Comparison of ENCODE assay signal across 8 cellular contexts in the genomic region with DNA sequence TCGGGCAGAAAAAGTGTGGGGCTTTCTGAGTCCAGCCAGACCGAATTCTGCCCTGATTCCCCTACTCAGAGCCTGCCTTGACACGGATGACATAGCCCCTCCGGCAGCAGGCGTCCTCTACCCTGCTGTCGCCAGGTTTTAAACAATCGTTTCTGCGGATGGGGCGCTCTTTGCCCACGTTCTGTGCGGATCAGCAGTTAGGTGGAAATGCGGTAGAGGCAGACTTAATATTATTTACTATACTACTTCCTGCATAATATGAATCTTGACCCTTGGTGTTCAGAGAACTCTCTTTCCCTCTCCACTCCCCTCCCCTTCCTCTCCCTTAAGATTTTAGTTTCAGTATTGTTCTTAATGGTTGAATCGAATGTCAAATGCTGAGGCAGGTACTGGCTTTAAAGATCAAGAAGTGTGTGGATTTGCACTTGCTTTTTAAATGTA. TPM values are rescaled to one million over a fixed set of nuclear protein-coding genes. Genes with fewer than 3 reads are reported as not detected.
DNase-seq lines count a peak whose midpoint lies in the region; ATAC-seq and TF ChIP-seq lines count a peak whose summit lies in the region.

No MANE protein-coding gene starts in this region.

- no peaks in the 10 kb centered on the region for H3K9me3 Mint-ChIP-seq in natural killer cell treated with Interleukin-12 subunit alpha and Interleukin-12 subunit beta and Interleukin-15 and Interleukin-18, amount 100 ng/mL, for 72 hours

- H3K4me3 ChIP-seq in tibial nerve (peak overlapping the region in 1 of 4 donors; percentile 42), WERI-Rb-1 (ENCODE audit: low read depth, low read length) (no peak overlapping the region)

- peaks cover 0 to 66% (median 30%) of the 10 kb centered on the region in 4 donors for H3K4me1 ChIP-seq in tibial nerve

- peak; percentile 50 for DNase-seq in activated effector memory CD4-positive, alpha-beta T cell treated with Interleukin-2 at 50 U/mL for 16 hours
- DNase-seq in natural killer cell treated with Interleukin-12 subunit alpha and Interleukin-12 subunit beta and Interleukin-15 and Interleukin-18, amount 100 ng/mL, for 72 hours (ENCODE audit: low spot score) = no peak
- DNase-seq in foreskin melanocyte (no peak), tibial nerve (ENCODE audit: low spot score in 2 of 2) (no peak), NCI-H1092 (lab: John Stamatoyannopoulos, UW) (no peak), WERI-Rb-1 (no peak)

- H3K4me3 Mint-ChIP-seq in natural killer cell treated with Interleukin-12 subunit alpha and Interleukin-12 subunit beta and Interleukin-15 and Interleukin-18, amount 100 ng/mL, for 72 hours = peak overlapping the region; percentile 98

- H3K36me3 ChIP-seq in tibial nerve = no peaks in the 10 kb centered on the region
- no peaks in the 10 kb centered on the region for H3K36me3 ChIP-seq in WERI-Rb-1

- H3K27me3 ChIP-seq in tibial nerve (peaks cover 5 to 100% of the 10 kb centered on the region in 2 donors), WERI-Rb-1 (ENCODE audit: insufficient read depth, low read depth, severe bottlenecking) (peaks cover 51% of the 10 kb centered on the region)

- WGBS in tibial nerve, 2 donors = 56 to 73% methylated on average over 13 of the region's 13 CpGs

- H3K9me3 ChIP-seq in tibial nerve (no peaks in the 10 kb centered on the region), WERI-Rb-1 (ENCODE audit: severe bottlenecking) (peaks cover 4% of the 10 kb centered on the region)

- TF ChIP-seq EP300 in tibial nerve (IDR thresholded peaks at IDR 0.05) = no peak

- TF ChIP-seq POLR2A in tibial nerve (IDR thresholded peaks at IDR 0.05) = no peak

- peaks cover 61 to 69% of the 10 kb centered on the region in 2 donors for H3K4me1 Mint-ChIP-seq in natural killer cell treated with Interleukin-12 subunit alpha and Interleukin-12 subunit beta and Interleukin-15 and Interleukin-18, amount 100 ng/mL, for 72 hours (ENCODE audit: low read depth in 2 of 2)

- no peaks in the 10 kb centered on the region for H3K36me3 Mint-ChIP-seq in natural killer cell treated with Interleukin-12 subunit alpha and Interleukin-12 subunit beta and Interleukin-15 and Interleukin-18, amount 100 ng/mL, for 72 hours

- no peak for TF ChIP-seq CTCF in tibial nerve (IDR thresholded peaks at IDR 0.05)
- no peak for TF ChIP-seq CTCF in WERI-Rb-1 (IDR thresholded peaks at IDR 0.05; ENCODE audit: low read depth, low read length)

- ATAC-seq in GM19043 (IDR thresholded peaks at IDR 0.05; ENCODE audit: low read depth, unreplicated experiment) (peak; percentile 25), HG03097 (IDR thresholded peaks at IDR 0.05; ENCODE audit: low FRiP score, unreplicated experiment) (peak; percentile 30)
- ATAC-seq in natural killer cell treated with Interleukin-12 subunit alpha and Interleukin-12 subunit beta and Interleukin-15 and Interleukin-18, amount 100 ng/mL, for 72 hours = peak; percentile 1 to 16

- H3K27ac ChIP-seq in tibial nerve (peak overlapping the region in 1 of 4 donors; percentile 50), WERI-Rb-1 (no peak overlapping the region)

- peak overlapping the region; percentile 93 to 99 for H3K27ac Mint-ChIP-seq in natural killer cell treated with Interleukin-12 subunit alpha and Interleukin-12 subunit beta and Interleukin-15 and Interleukin-18, amount 100 ng/mL, for 72 hours

- H3K27me3 Mint-ChIP-seq in natural killer cell treated with Interleukin-12 subunit alpha and Interleukin-12 subunit beta and Interleukin-15 and Interleukin-18, amount 100 ng/mL, for 72 hours = peaks cover 13 to 14% of the 10 kb centered on the region in 2 donors

RNA-seq across cellular contexts. Expression of gene GATA3, which starts 2.4 kb away (rescaled TPM):
- 10 to 100 TPM in 1 of 2 donors, 1 to 10 TPM in 1; 7.6 to 10.9 TPM for total RNA-seq in natural killer cell treated with Interleukin-12 subunit alpha and Interleukin-12 subunit beta and Interleukin-15 and Interleukin-18, amount 100 ng/mL, for 72 hours
- total RNA-seq in tibial nerve = under 1 TPM in 1 of 4 donors, not detected in 3; 0.60 TPM

Comparison
In these comparisons a context has a peak if more than half of its experiments do, and no peak if none do; other contexts are left out.
1. RNA of gene GATA3, which starts 2.4 kb away (total RNA-seq): 7.6 to 10.9 TPM in natural killer cell treated with Interleukin-12 subunit alpha and Interleukin-12 subunit beta and Interleukin-15 and Interleukin-18, amount 100 ng/mL, for 72 hours; 0.60 TPM in tibial nerve; every median in the first group is over 4 times any median in the second.
2. Peak in every context shown above with its lines, with median percentiles within 50 percentile points of each other: ATAC-seq.